ENCODE assay signal across 8 cellular contexts in genomic region chr15:78130466-78131294, GRCh38. TPM values are rescaled to one million over a fixed set of nuclear protein-coding genes. Genes with fewer than 3 reads are reported as not detected.
DNase-seq lines count a peak whose midpoint lies in the region; ATAC-seq and TF ChIP-seq lines count a peak whose summit lies in the region.

No MANE protein-coding gene starts in this region.

- no peaks in the 10 kb centered on the region for H3K36me3 ChIP-seq in A673 (ENCODE audit: insufficient read depth, low read length, poor library complexity, severe bottlenecking)
- no peaks in the 10 kb centered on the region for H3K36me3 ChIP-seq in body of pancreas (replicated peaks in 1 of 2; ENCODE audit: insufficient read depth in 1 of 2, low read depth in 2 of 2)
- H3K36me3 ChIP-seq in mucosa of rectum (ENCODE audit: control insufficient read depth in 2 of 2, insufficient read depth in 2 of 2, low read length in 2 of 2), result no peaks in the 10 kb centered on the region

- no peak for TF ChIP-seq POLR2A in body of pancreas (IDR thresholded peaks at IDR 0.05)

- WGBS in body of pancreas, 2 donors, result 34 to 57% methylated on average over 22 to 50 of the region's 51 CpGs

- H3K27ac ChIP-seq in A673 (ENCODE audit: low read depth, low read length, poor library complexity, severe bottlenecking) (no peak overlapping the region), body of pancreas (peak overlapping the region in 3 of 4 donors; percentile 66 to 77 (median 73)), mucosa of rectum (ENCODE audit: low read depth in 2 of 2, low read length in 2 of 2) (peak overlapping the region; percentile 67 to 77)

- no TSS peak for BruUV-seq in A673 (replicated peaks; lab: Mats Ljungman, UMichigan)

- no peak for TF ChIP-seq CTCF in A673 (conservative IDR thresholded peaks at IDR 0.05; ENCODE audit: low read depth, low read length)
- TF ChIP-seq CTCF in body of pancreas (IDR thresholded peaks at IDR 0.05), result no peak

- CTCF ChIA-PET in A673 (lab: Charles Lee), result interaction anchor here (0.6 to 1.6 kb wide), 5 partner anchors 9 to 993 kb away, joined by 3 to 10 read pairs (median 4); no protein-coding TSS in a partner anchor

- H3K9me3 ChIP-seq in A673 (ENCODE audit: low read depth, low read length, poor library complexity, severe bottlenecking), result no peaks in the 10 kb centered on the region
- no peaks in the 10 kb centered on the region for H3K9me3 ChIP-seq in body of pancreas
- H3K9me3 ChIP-seq in mucosa of rectum (ENCODE audit: control insufficient read depth in 2 of 2, low read length in 2 of 2), result no peaks in the 10 kb centered on the region

- DNase-seq in A673 (ENCODE audit: low spot score) (no peak), body of pancreas (peak in 2 of 4 donors; percentile 23 to 25), NCI-H510A treated with DMSO at 0.1 percent for 48 hours (lab: John Stamatoyannopoulos, UW) (no peak), SKM-1 treated with dmso at 0.1 percent for 144 hours (lab: John Stamatoyannopoulos, UW; ENCODE audit: unreplicated experiment) (no peak), inferior parietal cortex (ENCODE audit: extremely low spot score) (no peak)

- peaks cover 8% of the 10 kb centered on the region for H3K4me1 ChIP-seq in A673 (ENCODE audit: insufficient read depth, low read length, poor library complexity, severe bottlenecking)
- peaks cover 14% of the 10 kb centered on the region for H3K4me1 ChIP-seq in body of pancreas
- peaks cover 14 to 16% of the 10 kb centered on the region in 2 donors for H3K4me1 ChIP-seq in mucosa of rectum (ENCODE audit: control insufficient read depth in 2 of 2, insufficient read depth in 2 of 2, low read length in 2 of 2)

- ATAC-seq in GM19025 (IDR thresholded peaks at IDR 0.05; ENCODE audit: low read depth, unreplicated experiment), result peak; percentile 48
- peak; percentile 24 for ATAC-seq in HG03469 (IDR thresholded peaks at IDR 0.05; ENCODE audit: unreplicated experiment)
- peak; percentile 31 for ATAC-seq in body of pancreas

- H3K27me3 ChIP-seq in A673 (replicated peaks; ENCODE audit: insufficient read depth, low read depth, low read length, poor library complexity), result no peaks in the 10 kb centered on the region
- no peaks in the 10 kb centered on the region for H3K27me3 ChIP-seq in body of pancreas
- H3K27me3 ChIP-seq in mucosa of rectum (ENCODE audit: control insufficient read depth in 2 of 2, insufficient read depth in 2 of 2, low read length in 2 of 2), result no peaks in the 10 kb centered on the region

- POLR2A ChIA-PET in A673 (lab: Charles Lee; ENCODE audit: low non-redundant PET), result no interaction called here

- H3K4me3 ChIP-seq in A673 (ENCODE audit: low read depth, low read length, poor library complexity, severe bottlenecking), result peak overlapping the region; percentile 65
- H3K4me3 ChIP-seq in body of pancreas, result no peak overlapping the region
- peak overlapping the region; percentile 41 to 77 for H3K4me3 ChIP-seq in mucosa of rectum (ENCODE audit: low read length in 2 of 2)

- intact Hi-C loops in A673 (cut with micrococcal nuclease; ENCODE audit: unreplicated experiment), result no loop called here
- intact Hi-C loops in body of pancreas (cut with DNase I), result no loop called here

- peak overlapping the region in 1 of 2 donors; percentile 88 for H3K9ac ChIP-seq in mucosa of rectum (ENCODE audit: low read depth in 1 of 2, low read length in 2 of 2)

RNA-seq across cellular contexts. Expression of gene CIB2, which starts 0.6 kb away (rescaled TPM):
- total RNA-seq in A673 (2021) (1.7 and 2.1 TPM in 2 replicates), body of pancreas (1 to 10 TPM; 3.4 to 6.9 TPM)

RNA-seq across cellular contexts. Expression of gene IDH3A, which starts 18.5 kb away (rescaled TPM):
- total RNA-seq in A673 (2021), result 83.8 and 112 TPM in 2 replicates
- total RNA-seq in body of pancreas, result 10 to 100 TPM; 17.8 to 39.7 TPM

RNA-seq across cellular contexts. Expression of gene SH2D7, which starts 38.3 kb away (rescaled TPM):
- total RNA-seq in A673 (2021) (not detected in 2 replicates), body of pancreas (not detected)

RNA-seq across cellular contexts. Expression of gene TBC1D2B, which starts 53.2 kb away (rescaled TPM):
- total RNA-seq in A673 (2021) (26.0 and 29.4 TPM in 2 replicates), body of pancreas (10 to 100 TPM; 35.6 to 42.3 TPM)

Comparison
In these comparisons a context has a peak if more than half of its experiments do, and no peak if none do; other contexts are left out.
1. H3K4me3 ChIP-seq: peak in A673 (single experiment) and mucosa of rectum (2 of 2); none in body of pancreas (0 of 2).
2. Peak in every context shown above with its lines, with median percentiles within 50 percentile points of each other: ATAC-seq.